13 cellular contexts compared by ENCODE assay signal in genomic region chr18:31683106-31683505, GRCh38. TPM values are rescaled to one million over a fixed set of nuclear protein-coding genes. Genes with fewer than 3 reads are reported as not detected.
A peak's percentile ranks its signal among the peaks of the same experiment; 100 is the strongest.
DNase-seq lines count a peak whose midpoint lies in the region; ATAC-seq and TF ChIP-seq lines count a peak whose summit lies in the region.
"Had no signal": no experiment of that assay in that cellular context is flagged by ENCODE, and none has a peak within 500 bp of the region (broad histone marks: within the 10 kb centered on the region; RNA-seq: fewer than 3 reads in every experiment).

No MANE protein-coding gene starts in this region.

- peaks cover 50% of the 10 kb centered on the region for H3K27me3 Mint-ChIP-seq in activated T-helper 1 cell treated with anti-CD3 and anti-CD28 coated beads, Interleukin-12 subunit alpha, Interleukin-12 subunit beta, Interleukin-2, Interleukin-4 antibody, amounts not matched to agents 30 ng/mL and 10 ng/mL and 1 ng/mL, durations not matched to agents 14 hours and 24 hours and 36 hours (ENCODE audit: insufficient read depth)
- peaks cover 6 to 12% (median 10%) of the 10 kb centered on the region in 3 donors for H3K27me3 Mint-ChIP-seq in immature natural killer cell (ENCODE audit: low read depth in 3 of 3)

- H3K27ac ChIP-seq in ACC112 (ENCODE audit: low read depth, low read length) (no peak overlapping the region), brain microvascular endothelial cell (no peak overlapping the region)
- H3K27ac ChIP-seq: GM23248, ovary had no signal

- H3K27me3 ChIP-seq in ACC112 (ENCODE audit: insufficient read depth, low read length) (no peaks in the 10 kb centered on the region), brain microvascular endothelial cell (replicated peaks) (no peaks in the 10 kb centered on the region)
- H3K27me3 ChIP-seq: ovary had no signal

- TF ChIP-seq CTCF in brain microvascular endothelial cell (IDR thresholded peaks at IDR 0.05; ENCODE audit: low read depth, low read length, missing control alignments): no peak

- H3K9me3 Mint-ChIP-seq in activated T-helper 1 cell treated with anti-CD3 and anti-CD28 coated beads, Interleukin-12 subunit alpha, Interleukin-12 subunit beta, Interleukin-2, Interleukin-4 antibody, amounts not matched to agents 30 ng/mL and 10 ng/mL and 1 ng/mL, durations not matched to agents 14 hours and 24 hours and 36 hours: no peaks in the 10 kb centered on the region
- H3K9me3 Mint-ChIP-seq in immature natural killer cell: no peaks in the 10 kb centered on the region
- H3K9me3 Mint-ChIP-seq: activated CD4-positive, alpha-beta T cell treated with anti-CD3 and anti-CD28 coated beads, Interleukin-2, amount 10 ng/mL, durations not matched to agents 7 days and 5 days had no signal

- DNase-seq in activated T-helper 1 cell treated with anti-CD3 and anti-CD28 coated beads, Interleukin-12 subunit alpha, Interleukin-12 subunit beta, Interleukin-2, Interleukin-4 antibody, amounts not matched to agents 30 ng/mL and 10 ng/mL and 1 ng/mL, durations not matched to agents 14 hours and 24 hours and 36 hours (ENCODE audit: low spot score): no peak
- no peak for DNase-seq in immature natural killer cell
- DNase-seq in ecto neural progenitor cell (ENCODE audit: low spot score): no peak
- no peak for DNase-seq in NOMO-1 (lab: John Stamatoyannopoulos, UW; ENCODE audit: unreplicated experiment in 2 of 2)
- DNase-seq in brain microvascular endothelial cell: no peak
- DNase-seq: activated CD4-positive, alpha-beta T cell treated with anti-CD3 and anti-CD28 coated beads, Interleukin-2, amount 10 ng/mL, durations not matched to agents 7 days and 5 days; activated gamma-delta T cell treated with Interleukin-2 at 50 U/mL for 16 hours; GM23248; left cardiac atrium; ovary had no signal

- H2AFZ ChIP-seq in ACC112 (ENCODE audit: low read length, unreplicated experiment): no peak overlapping the region

- intact Hi-C loops in activated T-helper 1 cell treated with anti-CD3 and anti-CD28 coated beads, Interleukin-12 subunit alpha, Interleukin-12 subunit beta, Interleukin-2, Interleukin-4 antibody, amounts not matched to agents 30 ng/mL and 10 ng/mL and 1 ng/mL, durations not matched to agents 14 hours and 24 hours and 36 hours (cut with micrococcal nuclease): loop anchor here (5.0 to 10.0 kb wide), 2 partner anchors 36 to 402 kb away; no protein-coding TSS in a partner anchor

- H3K36me3 ChIP-seq in ACC112 (ENCODE audit: insufficient read depth, low read length): no peaks in the 10 kb centered on the region
- no peaks in the 10 kb centered on the region for H3K36me3 ChIP-seq in brain microvascular endothelial cell (replicated peaks)
- H3K36me3 ChIP-seq: ovary had no signal

- peaks cover 6% of the 10 kb centered on the region for H3K79me2 ChIP-seq in ACC112 (ENCODE audit: control insufficient read depth, insufficient read depth, low read length, unreplicated experiment)

- in situ Hi-C loops in brain microvascular endothelial cell (cut with HindIII; ENCODE audit: low pct_ligation_motif_present, low sequenced_read_pairs): no loop called here

- peak overlapping the region; percentile 91 for H3K4me3 Mint-ChIP-seq in activated T-helper 1 cell treated with anti-CD3 and anti-CD28 coated beads, Interleukin-12 subunit alpha, Interleukin-12 subunit beta, Interleukin-2, Interleukin-4 antibody, amounts not matched to agents 30 ng/mL and 10 ng/mL and 1 ng/mL, durations not matched to agents 14 hours and 24 hours and 36 hours
- H3K4me3 Mint-ChIP-seq in immature natural killer cell: peak overlapping the region; percentile 93 to 99 (median 96)

- peaks cover 14% of the 10 kb centered on the region for H3K4me1 Mint-ChIP-seq in activated T-helper 1 cell treated with anti-CD3 and anti-CD28 coated beads, Interleukin-12 subunit alpha, Interleukin-12 subunit beta, Interleukin-2, Interleukin-4 antibody, amounts not matched to agents 30 ng/mL and 10 ng/mL and 1 ng/mL, durations not matched to agents 14 hours and 24 hours and 36 hours (ENCODE audit: low read depth)
- H3K4me1 Mint-ChIP-seq in immature natural killer cell: peaks cover 52 to 76% of the 10 kb centered on the region in 2 donors

- H3K27ac Mint-ChIP-seq in activated T-helper 1 cell treated with anti-CD3 and anti-CD28 coated beads, Interleukin-12 subunit alpha, Interleukin-12 subunit beta, Interleukin-2, Interleukin-4 antibody, amounts not matched to agents 30 ng/mL and 10 ng/mL and 1 ng/mL, durations not matched to agents 14 hours and 24 hours and 36 hours: no peak overlapping the region
- H3K27ac Mint-ChIP-seq in immature natural killer cell: peak overlapping the region in 4 of 6 donors; percentile 92 to 98 (median 94)
- H3K27ac Mint-ChIP-seq: activated CD4-positive, alpha-beta T cell treated with anti-CD3 and anti-CD28 coated beads, Interleukin-2, amount 10 ng/mL, durations not matched to agents 7 days and 5 days had no signal

- no peaks in the 10 kb centered on the region for H3K36me3 Mint-ChIP-seq in activated T-helper 1 cell treated with anti-CD3 and anti-CD28 coated beads, Interleukin-12 subunit alpha, Interleukin-12 subunit beta, Interleukin-2, Interleukin-4 antibody, amounts not matched to agents 30 ng/mL and 10 ng/mL and 1 ng/mL, durations not matched to agents 14 hours and 24 hours and 36 hours (ENCODE audit: low read depth)
- no peaks in the 10 kb centered on the region for H3K36me3 Mint-ChIP-seq in immature natural killer cell

- ATAC-seq in GM19452 (IDR thresholded peaks at IDR 0.05; ENCODE audit: unreplicated experiment): no peak
- ATAC-seq: left cardiac atrium had no signal

- peaks cover 31% of the 10 kb centered on the region for H3K4me1 ChIP-seq in ACC112 (ENCODE audit: control insufficient read depth, insufficient read depth, low read length, unreplicated experiment)

- H3K4me3 ChIP-seq in ACC112 (ENCODE audit: low read depth, low read length): peak overlapping the region; percentile 76
- peak overlapping the region; percentile 79 for H3K4me3 ChIP-seq in GM08714 (ENCODE audit: low read length)
- H3K4me3 ChIP-seq in brain microvascular endothelial cell (ENCODE audit: low read depth, low read length): no peak overlapping the region
- H3K4me3 ChIP-seq: ovary had no signal

RNA-seq across cellular contexts. Expression of gene B4GALT6, which starts 1.3 kb away (rescaled TPM):
- total RNA-seq in activated T-helper 1 cell treated with anti-CD3 and anti-CD28 coated beads, Interleukin-12 subunit alpha, Interleukin-12 subunit beta, Interleukin-2, Interleukin-4 antibody, amounts not matched to agents 30 ng/mL and 10 ng/mL and 1 ng/mL, durations not matched to agents 14 hours and 24 hours and 36 hours: 1.8 and 3.0 TPM in 2 replicates
- polyA plus RNA-seq in immature natural killer cell: 1 to 10 TPM in 2 of 3 donors, under 1 TPM in 1; 0.83 to 3.2 (median 1.5) TPM
